Comparison of ENCODE assay signal across 34 cellular contexts in the genomic region with DNA sequence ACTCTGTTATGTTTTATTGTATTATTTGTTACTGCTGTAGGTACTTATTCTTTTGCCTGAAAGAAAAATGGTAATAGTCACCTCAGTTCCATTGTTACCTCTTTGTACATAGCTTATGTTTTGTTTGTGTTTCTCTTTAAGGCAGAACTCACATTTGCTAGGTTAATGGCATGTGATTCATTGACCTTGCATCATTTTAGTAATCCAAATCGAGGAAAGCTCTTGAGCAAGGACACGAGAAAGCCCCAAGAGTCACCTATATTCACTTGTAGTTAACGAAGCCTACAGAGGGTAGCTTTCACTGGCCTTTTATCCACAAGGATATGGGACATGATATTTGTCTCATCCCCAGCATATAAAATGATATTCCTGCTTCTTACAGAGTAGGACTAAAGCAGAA.
"Had no signal": no experiment of that assay in that cellular context is flagged by ENCODE, and none has a peak within 500 bp of the region (broad histone marks: within the 10 kb centered on the region; RNA-seq: fewer than 3 reads in every experiment).

No MANE protein-coding gene starts in this region.

- H3K36me3 Mint-ChIP-seq: activated CD4-positive, alpha-beta memory T cell treated with anti-CD3 and anti-CD28 coated beads for 36 hours; activated CD8-positive, alpha-beta memory T cell treated with anti-CD3 and anti-CD28 coated beads, Interleukin-2, amount 10 ng/mL, durations not matched to agents 7 days and 5 days; activated naive CD4-positive, alpha-beta T cell treated with anti-CD3 and anti-CD28 coated beads, Interleukin-2, amount 50 U/mL, for 24 hours; activated naive CD8-positive, alpha-beta T cell treated with anti-CD3 and anti-CD28 coated beads for 36 hours had no signal

- H3K9me3 ChIP-seq: adrenal gland, body of pancreas had no signal

- DNase-seq: activated CD4-positive, alpha-beta memory T cell treated with anti-CD3 and anti-CD28 coated beads for 36 hours; activated CD4-positive, alpha-beta T cell treated with anti-CD3 and anti-CD28 coated beads for 36 hours; activated CD4-positive, alpha-beta T cell treated with anti-CD3 and anti-CD28 coated beads, Interleukin-2, amount 10 ng/mL, durations not matched to agents 24 days and 14 days; activated CD4-positive, CD25-positive, alpha-beta regulatory T cell; activated CD4-positive, CD25-positive, alpha-beta regulatory T cell treated with anti-CD3 and anti-CD28 coated beads, Interleukin-2, amount 50 U/mL, for 72 hours; activated CD8-positive, alpha-beta memory T cell treated with anti-CD3 and anti-CD28 coated beads, Interleukin-2, amount 10 ng/mL, durations not matched to agents 7 days and 5 days; activated CD8-positive, alpha-beta memory T cell treated with anti-CD3 and anti-CD28 coated beads, Interleukin-2, amount 50 U/mL, for 4 hours; activated CD8-positive, alpha-beta T cell treated with anti-CD3 and anti-CD28 coated beads, Interleukin-2, amount 10 ng/mL, durations not matched to agents 7 days and 5 days; activated effector memory CD4-positive, alpha-beta T cell treated with anti-CD3 and anti-CD28 coated beads, Interleukin-2, amount 50 U/mL, for 16 hours; activated naive CD4-positive, alpha-beta T cell treated with anti-CD3 and anti-CD28 coated beads for 36 hours; activated naive CD8-positive, alpha-beta T cell treated with anti-CD3 and anti-CD28 coated beads for 36 hours; activated naive CD8-positive, alpha-beta T cell treated with anti-CD3 and anti-CD28 coated beads, Interleukin-2, amount 50 U/mL, for 24 hours; activated T-cell treated with anti-CD3 and anti-CD28 coated beads, Interleukin-2, amount 50 U/mL, for 1 hour; activated T-cell treated with anti-CD3 and anti-CD28 coated beads, Interleukin-2, amount 50 U/mL, for 48 hours; adrenal gland; amygdala; aorta; body of pancreas; caudate nucleus; cortex of kidney; dermis blood vessel endothelial cell; effector CD4-positive, alpha-beta T cell; effector memory CD8-positive, alpha-beta T cell; esophagus squamous epithelium; foreskin melanocyte; head of caudate nucleus; T-helper 17 cell; T1000 had no signal

- H3K4me1 Mint-ChIP-seq: activated CD4-positive, alpha-beta T cell treated with anti-CD3 and anti-CD28 coated beads, Interleukin-2, amount 10 ng/mL, durations not matched to agents 24 days and 14 days; activated CD8-positive, alpha-beta memory T cell treated with anti-CD3 and anti-CD28 coated beads, Interleukin-2, amount 10 ng/mL, durations not matched to agents 7 days and 5 days; activated naive CD4-positive, alpha-beta T cell treated with anti-CD3 and anti-CD28 coated beads, Interleukin-2, amount 50 U/mL, for 24 hours; activated naive CD8-positive, alpha-beta T cell treated with anti-CD3 and anti-CD28 coated beads, Interleukin-2, amount 50 U/mL, for 24 hours; T-helper 17 cell had no signal

- H3K27me3 Mint-ChIP-seq: activated CD4-positive, alpha-beta memory T cell treated with anti-CD3 and anti-CD28 coated beads for 36 hours; activated CD4-positive, alpha-beta T cell treated with anti-CD3 and anti-CD28 coated beads for 36 hours; activated CD4-positive, alpha-beta T cell treated with anti-CD3 and anti-CD28 coated beads, Interleukin-2, amount 10 ng/mL, durations not matched to agents 24 days and 14 days; activated CD8-positive, alpha-beta memory T cell treated with anti-CD3 and anti-CD28 coated beads, Interleukin-2, amount 10 ng/mL, durations not matched to agents 7 days and 5 days; activated naive CD4-positive, alpha-beta T cell treated with anti-CD3 and anti-CD28 coated beads, Interleukin-2, amount 50 U/mL, for 24 hours; activated naive CD8-positive, alpha-beta T cell treated with anti-CD3 and anti-CD28 coated beads for 36 hours; activated naive CD8-positive, alpha-beta T cell treated with anti-CD3 and anti-CD28 coated beads, Interleukin-2, amount 50 U/mL, for 24 hours; effector memory CD8-positive, alpha-beta T cell; T-helper 17 cell had no signal

- H3K36me3 ChIP-seq: adrenal gland, esophagus squamous epithelium, gastroesophageal sphincter had no signal

- H3K27ac ChIP-seq: adrenal gland, body of pancreas, epithelial cell of prostate, esophagus squamous epithelium, gastroesophageal sphincter had no signal

- H3K27ac Mint-ChIP-seq: activated CD4-positive, alpha-beta memory T cell treated with anti-CD3 and anti-CD28 coated beads for 36 hours; activated CD4-positive, alpha-beta T cell treated with anti-CD3 and anti-CD28 coated beads for 36 hours; activated CD4-positive, alpha-beta T cell treated with anti-CD3 and anti-CD28 coated beads, Interleukin-2, amount 10 ng/mL, durations not matched to agents 24 days and 14 days; activated CD8-positive, alpha-beta memory T cell treated with anti-CD3 and anti-CD28 coated beads, Interleukin-2, amount 10 ng/mL, durations not matched to agents 7 days and 5 days; activated CD8-positive, alpha-beta T cell treated with anti-CD3 and anti-CD28 coated beads, Interleukin-2, amount 10 ng/mL, durations not matched to agents 7 days and 5 days; activated naive CD4-positive, alpha-beta T cell treated with anti-CD3 and anti-CD28 coated beads for 36 hours; activated naive CD4-positive, alpha-beta T cell treated with anti-CD3 and anti-CD28 coated beads, Interleukin-2, amount 50 U/mL, for 24 hours; activated naive CD8-positive, alpha-beta T cell treated with anti-CD3 and anti-CD28 coated beads for 36 hours; activated naive CD8-positive, alpha-beta T cell treated with anti-CD3 and anti-CD28 coated beads, Interleukin-2, amount 50 U/mL, for 24 hours; activated T-helper 1 cell treated with anti-CD3 and anti-CD28 coated beads, Interleukin-12 subunit alpha, Interleukin-12 subunit beta, Interleukin-2, Interleukin-4 antibody, amounts not matched to agents 30 ng/mL and 10 ng/mL and 1 ng/mL, durations not matched to agents 14 hours and 24 hours and 36 hours; activated T-helper 2 cell treated with anti-CD3 and anti-CD28 coated beads, Interferon-gamma antibody, Interleukin-2, Interleukin-4, amounts not matched to agents 10 μg/mL and 5 μg/mL and 100 μg/mL, durations not matched to agents 14 hours and 24 hours and 36 hours; effector memory CD8-positive, alpha-beta T cell; T-helper 17 cell; T-helper 2 cell treated with Interferon-gamma antibody and Interleukin-4, amounts not matched to agents 5 μg/mL and 100 μg/mL, for 36 hours had no signal

- H3K4me3 ChIP-seq: adrenal gland, body of pancreas, esophagus squamous epithelium, gastroesophageal sphincter had no signal

- H3K9me3 Mint-ChIP-seq: activated CD4-positive, alpha-beta memory T cell treated with anti-CD3 and anti-CD28 coated beads for 36 hours; activated naive CD8-positive, alpha-beta T cell treated with anti-CD3 and anti-CD28 coated beads for 36 hours; activated naive CD8-positive, alpha-beta T cell treated with anti-CD3 and anti-CD28 coated beads, Interleukin-2, amount 50 U/mL, for 24 hours; activated T-helper 1 cell treated with anti-CD3 and anti-CD28 coated beads, Interleukin-12 subunit alpha, Interleukin-12 subunit beta, Interleukin-2, Interleukin-4 antibody, amounts not matched to agents 30 ng/mL and 10 ng/mL and 1 ng/mL, durations not matched to agents 14 hours and 24 hours and 36 hours; effector memory CD8-positive, alpha-beta T cell; T-helper 2 cell treated with Interferon-gamma antibody and Interleukin-4, amounts not matched to agents 5 μg/mL and 100 μg/mL, for 36 hours had no signal

- H3K4me1 ChIP-seq: adrenal gland, body of pancreas, esophagus squamous epithelium, gastroesophageal sphincter had no signal

- H3K27me3 ChIP-seq: adrenal gland, body of pancreas, esophagus squamous epithelium, gastroesophageal sphincter had no signal

- H3K4me3 Mint-ChIP-seq: activated CD4-positive, alpha-beta memory T cell treated with anti-CD3 and anti-CD28 coated beads for 36 hours; activated CD4-positive, alpha-beta T cell treated with anti-CD3 and anti-CD28 coated beads for 36 hours; activated CD4-positive, alpha-beta T cell treated with anti-CD3 and anti-CD28 coated beads, Interleukin-2, amount 10 ng/mL, durations not matched to agents 24 days and 14 days; activated CD8-positive, alpha-beta memory T cell treated with anti-CD3 and anti-CD28 coated beads, Interleukin-2, amount 10 ng/mL, durations not matched to agents 7 days and 5 days; activated CD8-positive, alpha-beta T cell treated with anti-CD3 and anti-CD28 coated beads, Interleukin-2, amount 10 ng/mL, durations not matched to agents 7 days and 5 days; activated naive CD4-positive, alpha-beta T cell treated with anti-CD3 and anti-CD28 coated beads for 36 hours; activated naive CD4-positive, alpha-beta T cell treated with anti-CD3 and anti-CD28 coated beads, Interleukin-2, amount 50 U/mL, for 24 hours; activated naive CD8-positive, alpha-beta T cell treated with anti-CD3 and anti-CD28 coated beads for 36 hours; activated naive CD8-positive, alpha-beta T cell treated with anti-CD3 and anti-CD28 coated beads, Interleukin-2, amount 50 U/mL, for 24 hours; activated T-helper 1 cell treated with anti-CD3 and anti-CD28 coated beads, Interleukin-12 subunit alpha, Interleukin-12 subunit beta, Interleukin-2, Interleukin-4 antibody, amounts not matched to agents 30 ng/mL and 10 ng/mL and 1 ng/mL, durations not matched to agents 14 hours and 24 hours and 36 hours; effector memory CD8-positive, alpha-beta T cell; T-helper 17 cell; T-helper 2 cell treated with Interferon-gamma antibody and Interleukin-4, amounts not matched to agents 5 μg/mL and 100 μg/mL, for 36 hours had no signal
